10 cellular contexts compared by ENCODE assay signal in genomic region chr4:23368081-23368697, GRCh38.
DNase-seq lines count a peak whose midpoint lies in the region; ATAC-seq and TF ChIP-seq lines count a peak whose summit lies in the region.
"Had no signal": no experiment of that assay in that cellular context is flagged by ENCODE, and none has a peak within 500 bp of the region (broad histone marks: within the 10 kb centered on the region; RNA-seq: fewer than 3 reads in every experiment).

No MANE protein-coding gene starts in this region.

- H3K9ac ChIP-seq in trophoblast cell (ENCODE audit: low read length), result no peak overlapping the region

- H3K9me3 ChIP-seq in trophoblast cell (ENCODE audit: insufficient read depth, low read depth, low read length), result no peaks in the 10 kb centered on the region
- H3K9me3 ChIP-seq: A549 had no signal

- no peaks in the 10 kb centered on the region for H3K27me3 ChIP-seq in trophoblast cell (ENCODE audit: insufficient read depth, low read length)

- no peak overlapping the region for H3K4ac ChIP-seq in trophoblast cell (ENCODE audit: low read depth, low read length)

- no peak overlapping the region for H3K18ac ChIP-seq in trophoblast cell (ENCODE audit: low read length)

- ATAC-seq in HG02798 (IDR thresholded peaks at IDR 0.05; ENCODE audit: poor library complexity, unreplicated experiment) (no peak), HG03432 (IDR thresholded peaks at IDR 0.05; ENCODE audit: unreplicated experiment) (no peak)
- no peak for ATAC-seq in stimulated activated naive CD8-positive, alpha-beta T cell treated with anti-CD3 and anti-CD28 coated beads, Interleukin-15, Interleukin-2, amounts not matched to agents 100 U/mL and 50 U/mL, for 24 hours
- ATAC-seq: A549; activated CD8-positive, alpha-beta memory T cell treated with anti-CD3 and anti-CD28 coated beads, Interleukin-2, amount 10 ng/mL, durations not matched to agents 7 days and 5 days had no signal

- no peak overlapping the region for H3K14ac ChIP-seq in trophoblast cell (ENCODE audit: low read length)

- H3K4me3 ChIP-seq in fibroblast of pulmonary artery (replicated peaks; ENCODE audit: low read depth, low read length) (no peak overlapping the region), trophoblast cell (ENCODE audit: low read depth, low read length) (no peak overlapping the region)
- H3K4me3 ChIP-seq: A549 had no signal

- H3K27ac ChIP-seq in trophoblast cell (ENCODE audit: low read depth, low read length), result no peak overlapping the region
- H3K27ac ChIP-seq: A549 had no signal

- DNase-seq in DMS153 (lab: John Stamatoyannopoulos, UW) (peak; percentile 15), DMS153 treated with DMSO at 0.1 percent for 48 hours (lab: John Stamatoyannopoulos, UW; ENCODE audit: unreplicated experiment) (no peak), NCI-H345 treated with DMSO at 0.1 percent for 48 hours (lab: John Stamatoyannopoulos, UW; ENCODE audit: unreplicated experiment) (peak; percentile 20), fibroblast of pulmonary artery (ENCODE audit: low read depth) (no peak), trophoblast cell (peak; percentile 1 to 15)
- DNase-seq in stimulated activated naive CD8-positive, alpha-beta T cell treated with anti-CD3 and anti-CD28 coated beads, Interleukin-15, Interleukin-2, amounts not matched to agents 100 U/mL and 50 U/mL, for 24 hours, result no peak
- DNase-seq: activated CD8-positive, alpha-beta memory T cell treated with anti-CD3 and anti-CD28 coated beads, Interleukin-2, amount 10 ng/mL, durations not matched to agents 7 days and 5 days had no signal

- H4K91ac ChIP-seq in trophoblast cell (ENCODE audit: low read depth, low read length), result no peak overlapping the region

- H2BK12ac ChIP-seq in trophoblast cell (ENCODE audit: low read length), result no peak overlapping the region

- TF ChIP-seq CTCF in fibroblast of pulmonary artery (IDR thresholded peaks at IDR 0.05; ENCODE audit: low read length, missing control alignments), result peak; percentile 24

- H3K23ac ChIP-seq in trophoblast cell (ENCODE audit: low read length), result no peak overlapping the region

- no peak overlapping the region for H2AK5ac ChIP-seq in trophoblast cell (ENCODE audit: low read length)

- no peak overlapping the region for H2AFZ ChIP-seq in trophoblast cell (ENCODE audit: insufficient read depth, low read length, poor library complexity)

- H2BK120ac ChIP-seq in trophoblast cell (ENCODE audit: insufficient read depth, low read length, poor library complexity), result no peak overlapping the region

- no peaks in the 10 kb centered on the region for H3K79me2 ChIP-seq in trophoblast cell (ENCODE audit: control insufficient read depth, insufficient read depth, low read length, poor library complexity)

- H2BK5ac ChIP-seq in trophoblast cell (ENCODE audit: low read depth, low read length, poor library complexity), result no peak overlapping the region

- no peak overlapping the region for H3K4me2 ChIP-seq in trophoblast cell (ENCODE audit: low read length)
- H3K4me2 ChIP-seq: A549 had no signal

- H3K79me1 ChIP-seq in trophoblast cell (ENCODE audit: low read length), result no peaks in the 10 kb centered on the region

- H3K4me1 ChIP-seq in trophoblast cell (ENCODE audit: control insufficient read depth in 1 of 2, insufficient read depth in 2 of 2, low read length in 2 of 2), result no peaks in the 10 kb centered on the region
- H3K4me1 ChIP-seq: A549 had no signal

- no peak overlapping the region for H4K8ac ChIP-seq in trophoblast cell (ENCODE audit: low read depth, low read length)

- H4K12ac ChIP-seq in trophoblast cell (ENCODE audit: low read depth, low read length), result no peak overlapping the region

- H3K36me3 ChIP-seq in trophoblast cell (ENCODE audit: control insufficient read depth in 1 of 2, insufficient read depth in 2 of 2, low read length in 2 of 2), result no peaks in the 10 kb centered on the region

- WGBS in trophoblast cell (ENCODE audit: extremely low coverage, insufficient coverage, insufficient read length), result no CpG with 5 or more reads among the region's 6 CpGs

Comparison
In these comparisons a context has a peak if more than half of its experiments do, and no peak if none do; other contexts are left out.
1. DNase-seq: peak in DMS153 (single experiment), NCI-H345 treated with DMSO at 0.1 percent for 48 hours (single experiment) and trophoblast cell (2 of 2); none in DMS153 treated with DMSO at 0.1 percent for 48 hours (single experiment), fibroblast of pulmonary artery (single experiment) and stimulated activated naive CD8-positive, alpha-beta T cell treated with anti-CD3 and anti-CD28 coated beads, Interleukin-15, Interleukin-2, amounts not matched to agents 100 U/mL and 50 U/mL, for 24 hours (single experiment).